ENCODE assay signal across 8 cellular contexts in the genomic region with DNA sequence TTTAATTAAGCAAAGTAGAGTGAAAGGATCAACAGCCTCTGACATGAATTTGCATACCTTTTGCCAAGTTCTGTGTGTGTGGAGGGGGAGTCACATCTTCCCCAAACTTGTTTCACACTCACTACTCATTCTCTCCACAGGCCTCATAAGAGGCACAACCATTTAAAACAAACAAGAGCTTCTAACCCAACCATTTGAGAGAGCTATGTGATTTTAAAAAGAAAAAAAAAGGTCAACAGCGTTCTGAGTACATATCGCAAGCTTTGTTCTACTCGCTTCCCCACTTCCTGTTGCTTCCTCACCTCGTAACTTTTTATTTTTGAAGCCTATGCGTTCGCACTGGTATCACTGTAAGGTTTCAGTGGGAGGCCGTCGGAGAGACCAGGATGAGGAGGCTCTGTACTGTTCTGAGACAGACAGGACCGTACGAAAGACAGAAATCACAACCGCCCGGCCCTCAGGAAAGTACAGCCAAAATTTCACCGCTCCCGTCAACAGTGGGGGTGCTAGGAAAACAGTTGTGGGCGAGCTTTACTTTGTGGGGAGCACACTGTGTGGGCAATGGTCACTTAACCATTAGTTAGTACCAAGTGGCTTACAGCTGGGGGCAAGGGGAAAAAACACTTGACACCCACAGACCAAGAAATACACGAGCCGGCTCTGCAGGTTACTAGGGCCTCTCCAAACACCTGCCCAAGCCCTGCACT.
DNase-seq lines count a peak whose midpoint lies in the region; ATAC-seq, FAIRE-seq and TF ChIP-seq lines count a peak whose summit lies in the region.

No MANE protein-coding gene starts in this region.

- no peak overlapping the region for H3K9ac ChIP-seq in kidney (ENCODE audit: low read length in 2 of 2)

- H3K4me3 ChIP-seq in kidney (ENCODE audit: low read length in 2 of 2), result no peak overlapping the region

- no peak for TF ChIP-seq CTCF in activated B cell treated with CpG ODN at 0.5 μM for 24 hours (IDR thresholded peaks at IDR 0.05)
- no peak for TF ChIP-seq CTCF in Calu3 (IDR thresholded peaks at IDR 0.05; ENCODE audit: unreplicated experiment)
- no peak for TF ChIP-seq CTCF in kidney (IDR thresholded peaks at IDR 0.05; ENCODE audit: borderline replicate concordance, extremely low read depth, insufficient read depth)

- no peak for FAIRE-seq in kidney (lab: Jason Lieb, UNC)

- DNase-seq in activated B cell treated with CpG ODN at 0.5 μM for 24 hours (no peak), UCSD-AML1 (lab: John Stamatoyannopoulos, UW; ENCODE audit: unreplicated experiment) (no peak), Calu3 (no peak), NCI-H2171 treated with DMSO at 0.1 percent for 48 hours (lab: John Stamatoyannopoulos, UW) (no peak), kidney (no peak)
- peak; percentile 37 to 65 for DNase-seq in central memory CD8-positive, alpha-beta T cell (ENCODE audit: low spot score in 2 of 2)
- peak; percentile 38 to 41 for DNase-seq in stimulated activated CD8-positive, alpha-beta memory T cell treated with anti-CD3 and anti-CD28 coated beads, Interleukin-7, amount 100 ng/mL, for 4 hours (ENCODE audit: low read depth in 2 of 2)

- ATAC-seq in GM21786 (IDR thresholded peaks at IDR 0.05; ENCODE audit: unreplicated experiment), result peak; percentile 56
- ATAC-seq in activated B cell treated with CpG ODN at 0.5 μM for 24 hours (ENCODE audit: low read depth), result peak; percentile 76
- peak; percentile 78 for ATAC-seq in central memory CD8-positive, alpha-beta T cell (replicated peaks; ENCODE audit: extremely low read depth, poor library complexity, severe bottlenecking)

- no peak overlapping the region for H3K27ac ChIP-seq in kidney (ENCODE audit: low read depth in 2 of 2, low read length in 2 of 2)

- peak overlapping the region; percentile 50 for H3K4me3 Mint-ChIP-seq in activated B cell treated with CpG ODN at 0.5 μM for 24 hours
- peak overlapping the region; percentile 67 for H3K4me3 Mint-ChIP-seq in central memory CD8-positive, alpha-beta T cell
- H3K4me3 Mint-ChIP-seq in Calu3 (ENCODE audit: low read depth, unreplicated experiment), result no peak overlapping the region

- H3K27ac Mint-ChIP-seq in activated B cell treated with CpG ODN at 0.5 μM for 24 hours (peak overlapping the region; percentile 86), Calu3 (ENCODE audit: unreplicated experiment) (no peak overlapping the region)
- H3K27ac Mint-ChIP-seq in central memory CD8-positive, alpha-beta T cell (ENCODE audit: low read depth), result peak overlapping the region; percentile 97

- H3K4me1 ChIP-seq in kidney (ENCODE audit: control insufficient read depth in 1 of 2, insufficient read depth in 1 of 2, low read depth in 1 of 2, low read length in 2 of 2), result peaks cover 0 to 8% of the 10 kb centered on the region in 2 donors

- no peaks in the 10 kb centered on the region for H3K9me3 ChIP-seq in kidney (ENCODE audit: control insufficient read depth in 1 of 2, low read length in 2 of 2)

- CTCF ChIA-PET in activated B cell treated with CpG ODN at 0.5 μM for 24 hours (lab: Charles Lee) (interaction anchor here (1.0 to 1.4 kb wide), 2 partner anchors 141 to 157 kb away, joined by 3 to 5 read pairs; no protein-coding TSS in a partner anchor), Calu3 (lab: Charles Lee) (interaction anchor here (0.9 to 2.6 kb wide), 3 partner anchors 14 to 157 kb away, joined by 3 to 9 read pairs (median 5); no protein-coding TSS in a partner anchor)

- peaks cover 36% of the 10 kb centered on the region for H3K4me1 Mint-ChIP-seq in activated B cell treated with CpG ODN at 0.5 μM for 24 hours
- H3K4me1 Mint-ChIP-seq in central memory CD8-positive, alpha-beta T cell, result peaks cover 94% of the 10 kb centered on the region
- H3K4me1 Mint-ChIP-seq in Calu3 (ENCODE audit: low read depth, unreplicated experiment), result no peaks in the 10 kb centered on the region

- H3K9me3 Mint-ChIP-seq in activated B cell treated with CpG ODN at 0.5 μM for 24 hours, result no peaks in the 10 kb centered on the region
- no peaks in the 10 kb centered on the region for H3K9me3 Mint-ChIP-seq in central memory CD8-positive, alpha-beta T cell
- H3K9me3 Mint-ChIP-seq in Calu3 (ENCODE audit: low read depth, unreplicated experiment), result no peaks in the 10 kb centered on the region

- no peaks in the 10 kb centered on the region for H3K36me3 ChIP-seq in kidney (ENCODE audit: control insufficient read depth in 1 of 2, insufficient read depth in 2 of 2, low read length in 2 of 2)

- no peaks in the 10 kb centered on the region for H3K36me3 Mint-ChIP-seq in activated B cell treated with CpG ODN at 0.5 μM for 24 hours (ENCODE audit: low read depth)
- peaks cover 6% of the 10 kb centered on the region for H3K36me3 Mint-ChIP-seq in central memory CD8-positive, alpha-beta T cell (ENCODE audit: insufficient read depth)
- H3K36me3 Mint-ChIP-seq in Calu3 (ENCODE audit: insufficient read depth, unreplicated experiment), result no peaks in the 10 kb centered on the region

- no TSS peak for BruUV-seq in Calu3 (replicated peaks; lab: Mats Ljungman, UMichigan)

- POLR2A ChIA-PET in activated B cell treated with CpG ODN at 0.5 μM for 24 hours (lab: Charles Lee), result interaction anchor here (0.6 to 1.7 kb wide), 3 partner anchors 14 to 129 kb away, joined by 3 to 10 read pairs (median 6); no protein-coding TSS in a partner anchor

- intact Hi-C loops in activated B cell treated with CpG ODN at 0.5 μM for 24 hours (cut with micrococcal nuclease) (no loop called here), Calu3 (cut with micrococcal nuclease; ENCODE audit: unreplicated experiment) (no loop called here), kidney (cut with DNase I) (no loop called here)

- H3K27me3 Mint-ChIP-seq in activated B cell treated with CpG ODN at 0.5 μM for 24 hours, result no peaks in the 10 kb centered on the region
- H3K27me3 Mint-ChIP-seq in central memory CD8-positive, alpha-beta T cell, result no peaks in the 10 kb centered on the region
- H3K27me3 Mint-ChIP-seq in Calu3 (ENCODE audit: unreplicated experiment), result peaks cover 14% of the 10 kb centered on the region

Comparison
In these comparisons a context has a peak if more than half of its experiments do, and no peak if none do; other contexts are left out.
1. DNase-seq: peak in central memory CD8-positive, alpha-beta T cell (2 of 2) and stimulated activated CD8-positive, alpha-beta memory T cell treated with anti-CD3 and anti-CD28 coated beads, Interleukin-7, amount 100 ng/mL, for 4 hours (2 of 2); none in activated B cell treated with CpG ODN at 0.5 μM for 24 hours (single experiment), UCSD-AML1 (single experiment), Calu3 (single experiment), NCI-H2171 treated with DMSO at 0.1 percent for 48 hours (single experiment) and kidney (single experiment).
2. Peak in every context shown above with its lines, with median percentiles within 50 percentile points of each other: ATAC-seq.